In the genomic region with DNA sequence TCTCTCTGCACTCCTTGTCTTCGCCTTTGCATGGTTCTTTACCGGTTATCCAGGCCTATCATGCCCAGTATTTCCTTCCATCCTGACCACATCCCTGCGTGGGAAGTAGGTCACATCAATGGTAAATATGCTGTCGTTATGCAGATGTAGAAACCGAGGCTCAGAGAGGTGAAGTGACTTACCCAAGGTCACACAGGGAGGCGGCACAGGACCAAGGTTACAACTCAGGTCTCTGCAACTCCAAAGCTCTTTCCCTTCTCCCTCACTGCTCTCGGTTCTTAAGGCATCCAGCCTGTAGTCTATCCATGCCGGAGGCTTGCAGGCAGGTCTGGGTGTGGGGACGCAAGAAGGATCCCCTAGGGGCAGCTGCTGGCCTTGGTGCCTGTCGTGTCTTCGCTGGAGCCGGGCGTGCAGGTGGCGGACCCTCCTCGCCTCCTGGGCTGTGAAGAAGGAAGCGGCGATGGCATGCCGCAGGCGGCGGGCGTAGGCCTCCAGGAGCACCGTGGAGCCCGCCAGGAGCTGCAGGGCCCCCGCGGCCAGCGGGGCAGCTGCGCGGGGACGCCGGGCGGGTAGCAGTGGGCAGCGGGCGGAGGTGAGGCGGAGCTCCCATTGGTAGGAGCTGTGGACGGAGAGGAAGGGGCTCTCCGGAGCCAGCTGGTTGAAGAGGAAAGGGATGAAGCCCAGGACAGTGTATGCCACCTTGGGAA, we compare ENCODE assay signal across 1 cellular context.
TF ChIP-seq lines count a peak whose summit lies in the region.

No MANE protein-coding gene starts in this region.

TF ChIP-seq in GM23338, 12 proteins besides CTCF, POLR2A, EP300 and RAD21:
- no peak for TF ChIP-seq ZNF462 (CRISPR knock-in tag; IDR thresholded peaks at IDR 0.05)
- TF ChIP-seq EZH2phosphoT487 (IDR thresholded peaks at IDR 0.05; ENCODE audit: unreplicated experiment) = no peak
- no peak for TF ChIP-seq ZNF114 (CRISPR knock-in tag; IDR thresholded peaks at IDR 0.05)
- no peak for TF ChIP-seq JUNB (IDR thresholded peaks at IDR 0.05; ENCODE audit: unreplicated experiment)
- TF ChIP-seq POLR2AphosphoS5 (IDR thresholded peaks at IDR 0.05; ENCODE audit: low read depth) = no peak
- TF ChIP-seq, protein P1, sequence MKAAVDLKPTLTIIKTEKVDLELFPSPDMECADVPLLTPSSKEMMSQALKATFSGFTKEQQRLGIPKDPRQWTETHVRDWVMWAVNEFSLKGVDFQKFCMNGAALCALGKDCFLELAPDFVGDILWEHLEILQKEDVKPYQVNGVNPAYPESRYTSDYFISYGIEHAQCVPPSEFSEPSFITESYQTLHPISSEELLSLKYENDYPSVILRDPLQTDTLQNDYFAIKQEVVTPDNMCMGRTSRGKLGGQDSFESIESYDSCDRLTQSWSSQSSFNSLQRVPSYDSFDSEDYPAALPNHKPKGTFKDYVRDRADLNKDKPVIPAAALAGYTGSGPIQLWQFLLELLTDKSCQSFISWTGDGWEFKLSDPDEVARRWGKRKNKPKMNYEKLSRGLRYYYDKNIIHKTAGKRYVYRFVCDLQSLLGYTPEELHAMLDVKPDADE (IDR thresholded peaks at IDR 0.05) = no peak
- no peak for TF ChIP-seq REST (IDR thresholded peaks at IDR 0.05; ENCODE audit: unreplicated experiment)
